ENCODE assay signal across 8 cellular contexts in the genomic region with DNA sequence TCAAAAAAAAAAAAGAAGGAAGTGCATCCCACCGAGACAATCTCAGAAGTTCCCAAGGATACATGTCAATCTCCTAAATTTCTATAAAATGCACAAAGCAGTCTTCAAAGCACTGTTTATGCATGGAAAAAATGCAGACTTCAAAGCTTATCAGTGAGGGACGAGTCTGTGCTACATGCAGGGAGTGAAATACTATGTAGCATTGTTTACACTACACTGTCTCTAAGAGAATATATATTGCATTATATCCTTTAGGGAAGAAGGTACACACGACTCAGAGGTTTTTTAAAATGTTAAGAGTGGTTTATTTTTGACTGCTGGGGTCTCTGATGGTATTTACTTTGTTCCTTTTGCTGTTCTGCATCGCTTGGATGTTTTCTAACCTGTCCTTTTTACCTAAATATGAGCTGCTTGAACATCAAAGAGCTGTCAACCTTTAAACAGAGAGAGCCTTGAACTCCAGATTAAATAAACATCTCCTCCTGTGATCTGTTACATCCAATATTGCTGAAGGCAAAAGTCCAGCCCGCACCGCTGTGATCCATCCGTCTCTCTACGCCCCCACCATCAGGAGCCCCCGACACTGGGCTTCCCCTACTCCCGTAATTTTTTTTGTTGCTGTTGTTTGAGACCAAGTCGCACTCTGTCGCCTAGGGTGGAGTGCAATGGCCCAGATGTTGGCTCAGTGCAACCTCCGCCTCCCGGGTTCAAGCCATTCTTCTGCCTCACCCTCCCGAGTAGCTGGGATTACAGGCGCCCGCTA. TPM values are rescaled to one million over a fixed set of nuclear protein-coding genes. Genes with fewer than 3 reads are reported as not detected.
DNase-seq lines count a peak whose midpoint lies in the region; TF ChIP-seq lines count a peak whose summit lies in the region.

No MANE protein-coding gene starts in this region.

- TF ChIP-seq CTCF in GM06990 (IDR thresholded peaks at IDR 0.05; ENCODE audit: insufficient read depth, low read length, poor library complexity, severe bottlenecking) (no peak), RWPE1 (conservative IDR thresholded peaks at IDR 0.05; ENCODE audit: low read depth) (no peak), fibroblast of lung (conservative IDR thresholded peaks at IDR 0.05 in 1 of 2, IDR thresholded peaks at IDR 0.05 in 1 of 2; ENCODE audit: low read depth in 1 of 2, low read length in 2 of 2) (no peak), progenitor cell of endocrine pancreas (IDR thresholded peaks at IDR 0.05; ENCODE audit: unreplicated experiment) (no peak)

- CTCF ChIA-PET in RWPE1 (lab: Yijun Ruan, JAX) = interaction anchor here (0.7 kb wide), 3 partner anchors 9 to 1663 kb away, joined by 3 to 6 read pairs (median 5); no protein-coding TSS in a partner anchor

- no peaks in the 10 kb centered on the region for H4K20me1 ChIP-seq in fibroblast of lung (ENCODE audit: control insufficient read depth, extremely low read depth, insufficient read depth, low read length)

- H3K4me3 ChIP-seq in GM06990 (replicated peaks; ENCODE audit: low read depth, low read length) = peak overlapping the region; percentile 69
- H3K4me3 ChIP-seq in fibroblast of lung (replicated peaks in 1 of 4; ENCODE audit: control extremely low read depth in 1 of 4, insufficient read depth in 1 of 4, low read depth in 3 of 4, low read length in 4 of 4) = peak overlapping the region; percentile 75 to 77 (median 76)

- H3K36me3 Mint-ChIP-seq in progenitor cell of endocrine pancreas (ENCODE audit: insufficient read depth) = peaks cover 16% of the 10 kb centered on the region

- no peaks in the 10 kb centered on the region for H3K36me3 ChIP-seq in GM06990 (ENCODE audit: control insufficient read depth, insufficient read depth, low read length)
- no peaks in the 10 kb centered on the region for H3K36me3 ChIP-seq in fibroblast of lung (ENCODE audit: control insufficient read depth, insufficient read depth, low read length)

- peak overlapping the region; percentile 92 for H3K27ac Mint-ChIP-seq in progenitor cell of endocrine pancreas

- H3K27me3 Mint-ChIP-seq in progenitor cell of endocrine pancreas = no peaks in the 10 kb centered on the region

- peak overlapping the region; percentile 84 for H3K4me3 Mint-ChIP-seq in progenitor cell of endocrine pancreas (ENCODE audit: low read depth)

- peak overlapping the region; percentile 86 for H3K9ac ChIP-seq in fibroblast of lung (ENCODE audit: insufficient read depth, low read length)

- H3K4me1 Mint-ChIP-seq in progenitor cell of endocrine pancreas (ENCODE audit: low read depth) = peaks cover 12% of the 10 kb centered on the region

- no peaks in the 10 kb centered on the region for H3K27me3 ChIP-seq in GM06990 (replicated peaks; ENCODE audit: control insufficient read depth, insufficient read depth, low read length)
- no peaks in the 10 kb centered on the region for H3K27me3 ChIP-seq in fibroblast of lung (ENCODE audit: control insufficient read depth, insufficient read depth, low read length)

- no peaks in the 10 kb centered on the region for H3K9me3 ChIP-seq in fibroblast of lung (ENCODE audit: control insufficient read depth, insufficient read depth, low read depth, low read length)

- POLR2A ChIA-PET in RWPE1 (lab: Yijun Ruan, JAX; ENCODE audit: low non-redundant PET) = interaction anchor here (0.7 to 1.2 kb wide), 3 partner anchors 63 to 384 kb away, joined by 3 to 6 read pairs (median 3); a partner anchor contains a TSS

- DNase-seq in GM06990 (ENCODE audit: extremely low read depth, insufficient read length) (no peak), RWPE1 (ENCODE audit: low spot score) (no peak), fibroblast of lung (ENCODE audit: low read depth in 2 of 2) (no peak), progenitor cell of endocrine pancreas (ENCODE audit: low spot score, unreplicated experiment) (no peak), A172 (ENCODE audit: low spot score) (no peak), NCI-H2107 (lab: John Stamatoyannopoulos, UW) (no peak), COLO668 (lab: John Stamatoyannopoulos, UW; ENCODE audit: unreplicated experiment) (no peak), NCI-H1092 treated with DMSO at 0.1 percent for 48 hours (lab: John Stamatoyannopoulos, UW) (no peak)

- H3K4me2 ChIP-seq in fibroblast of lung (ENCODE audit: extremely low read depth, insufficient read depth, low read length) = peak overlapping the region; percentile 97

- H3K79me2 ChIP-seq in fibroblast of lung (ENCODE audit: control insufficient read depth, insufficient read depth, low read length) = peaks cover 51% of the 10 kb centered on the region

- peak overlapping the region; percentile 91 for H3K27ac ChIP-seq in RWPE1
- peak overlapping the region; percentile 85 for H3K27ac ChIP-seq in fibroblast of lung (ENCODE audit: insufficient read depth, low read length)

- no peaks in the 10 kb centered on the region for H3K9me3 Mint-ChIP-seq in progenitor cell of endocrine pancreas (ENCODE audit: low read depth)

- no peak overlapping the region for H2AFZ ChIP-seq in fibroblast of lung (ENCODE audit: low read length)

- H3K4me1 ChIP-seq in fibroblast of lung (ENCODE audit: control insufficient read depth, extremely low read depth, insufficient read depth, low read length) = peaks cover 2% of the 10 kb centered on the region

RNA-seq across cellular contexts. Expression of a gene that starts 1.4 kb away (rescaled TPM):
- total RNA-seq in fibroblast of lung (38.5 and 40.3 TPM in 2 replicates), progenitor cell of endocrine pancreas (21.6 and 23.5 TPM in 2 replicates)
- polyA plus RNA-seq in fibroblast of lung = 13.5 and 17.6 TPM in 2 replicates
- 21.9 and 26.4 TPM in 2 replicates for polyA plus RNA-seq in fibroblast of lung (2012)
- 43.6 and 55.9 TPM in 2 replicates for polyA minus RNA-seq in fibroblast of lung (ENCODE audit: low replicate concordance)
- total RNA-seq in A172 (2014; rRNA removed; shearing (Covaris generic)) = 18.4 and 19.8 TPM in 2 replicates

RNA-seq across cellular contexts. Expression of a gene that starts 9.9 kb away (rescaled TPM):
- total RNA-seq in fibroblast of lung (28.0 and 41.1 TPM in 2 replicates), progenitor cell of endocrine pancreas (44.1 and 46.2 TPM in 2 replicates)
- 50.6 and 67.6 TPM in 2 replicates for polyA plus RNA-seq in fibroblast of lung
- polyA plus RNA-seq in fibroblast of lung (2012) = 83.9 and 96.1 TPM in 2 replicates
- 15.3 and 30.1 TPM in 2 replicates for polyA minus RNA-seq in fibroblast of lung (ENCODE audit: low replicate concordance)
- 27.4 and 35.9 TPM in 2 replicates for total RNA-seq in A172 (2014; rRNA removed; shearing (Covaris generic))
